Comparison of ENCODE assay signal across 13 cellular contexts in the genomic region with DNA sequence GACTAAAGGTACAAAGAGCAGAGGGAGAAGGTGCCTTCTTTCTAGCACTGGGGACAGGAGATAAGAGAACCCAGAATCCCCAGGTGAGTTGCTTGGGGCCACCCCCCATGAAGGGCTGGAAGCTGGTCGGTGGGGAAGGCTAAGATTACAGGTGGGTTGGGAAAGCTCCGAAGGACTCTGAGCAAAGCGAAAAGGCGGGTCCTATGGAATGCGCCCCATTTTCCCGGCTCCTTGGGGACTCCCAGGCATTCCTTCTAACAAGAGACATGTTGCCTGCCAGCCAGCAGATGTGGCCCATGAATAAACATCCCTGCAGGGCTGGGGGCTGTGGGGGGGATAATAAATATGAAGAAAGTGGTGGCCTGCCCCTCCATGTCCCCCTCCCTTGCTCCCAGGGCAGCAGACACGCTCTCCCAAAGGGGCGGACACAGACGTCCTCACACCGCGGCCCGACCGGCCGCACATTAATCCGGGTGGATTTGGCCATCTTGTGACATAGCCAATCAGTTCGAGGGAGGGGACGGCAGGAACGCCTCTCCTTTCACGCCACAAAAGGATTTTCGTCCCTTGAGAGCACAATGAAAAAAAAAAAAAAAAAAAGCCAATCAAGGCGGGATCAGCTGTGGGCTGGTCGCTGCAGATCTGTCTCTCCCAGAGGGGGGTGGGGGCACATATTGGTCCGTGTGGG.
DNase-seq lines count a peak whose midpoint lies in the region; ATAC-seq and TF ChIP-seq lines count a peak whose summit lies in the region.
"Had no signal": no experiment of that assay in that cellular context is flagged by ENCODE, and none has a peak within 500 bp of the region (broad histone marks: within the 10 kb centered on the region; RNA-seq: fewer than 3 reads in every experiment).

No MANE protein-coding gene starts in this region.

- H3K36me3 ChIP-seq in HUES64 (ENCODE audit: insufficient read depth, low read length) = no peaks in the 10 kb centered on the region
- no peaks in the 10 kb centered on the region for H3K36me3 ChIP-seq in brain microvascular endothelial cell (replicated peaks)
- H3K36me3 ChIP-seq in skeletal muscle satellite cell (ENCODE audit: insufficient read depth, low read length) = no peaks in the 10 kb centered on the region
- no peaks in the 10 kb centered on the region for H3K36me3 ChIP-seq in lower lobe of right lung

- in situ Hi-C loops in brain microvascular endothelial cell (cut with HindIII; ENCODE audit: low pct_ligation_motif_present, low sequenced_read_pairs) (no loop called here), GM13976 (cut with MboI; ENCODE audit: low sequenced_read_pairs, unreplicated experiment) (no loop called here)

- H3K4me1 ChIP-seq in HUES64 (ENCODE audit: insufficient read depth, low read length) (peaks cover 19% of the 10 kb centered on the region), skeletal muscle satellite cell (ENCODE audit: control insufficient read depth, insufficient read depth, low read length) (peaks cover 4% of the 10 kb centered on the region), lower lobe of right lung (no peaks in the 10 kb centered on the region)

- H3K4me1 Mint-ChIP-seq in activated T-helper 2 cell treated with anti-CD3 and anti-CD28 coated beads, Interferon-gamma antibody, Interleukin-2, Interleukin-4, amounts not matched to agents 10 μg/mL and 5 μg/mL and 100 μg/mL, durations not matched to agents 14 hours and 24 hours and 36 hours (ENCODE audit: low read depth) = no peaks in the 10 kb centered on the region
- H3K4me1 Mint-ChIP-seq: activated naive CD8-positive, alpha-beta T cell treated with anti-CD3 and anti-CD28 coated beads, Interleukin-2, amount 50 U/mL, for 24 hours; T-cell had no signal

- no peak for DNase-seq in brain microvascular endothelial cell
- DNase-seq in islet precursor cell = peak; percentile 67
- DNase-seq in GM13976 (ENCODE audit: low spot score) = no peak
- DNase-seq in lower lobe of right lung = no peak
- DNase-seq in activated T-helper 2 cell treated with anti-CD3 and anti-CD28 coated beads, Interferon-gamma antibody, Interleukin-2, Interleukin-4, amounts not matched to agents 10 μg/mL and 5 μg/mL and 100 μg/mL, durations not matched to agents 14 hours and 24 hours and 36 hours (ENCODE audit: low spot score) = no peak
- DNase-seq: activated CD4-positive, CD25-positive, alpha-beta regulatory T cell treated with anti-CD3 and anti-CD28 coated beads, Interleukin-2, amount 50 U/mL, for 72 hours; activated naive CD8-positive, alpha-beta T cell treated with anti-CD3 and anti-CD28 coated beads, Interleukin-2, amount 50 U/mL, for 24 hours; activated T-cell treated with anti-CD3 and anti-CD28 coated beads for 4 hours; cortex of kidney; HFFc6; T-cell had no signal

- H3K27ac ChIP-seq in HUES64 (ENCODE audit: low read depth, low read length) (no peak overlapping the region), brain microvascular endothelial cell (no peak overlapping the region), lower lobe of right lung (no peak overlapping the region)

- no peaks in the 10 kb centered on the region for H3K9me3 ChIP-seq in HUES64 (ENCODE audit: insufficient read depth, low read depth, low read length)
- no peaks in the 10 kb centered on the region for H3K9me3 ChIP-seq in skeletal muscle satellite cell (replicated peaks; ENCODE audit: low read length)
- H3K9me3 ChIP-seq in lower lobe of right lung = no peaks in the 10 kb centered on the region

- intact Hi-C loops in lower lobe of right lung (cut with DNase I) = no loop called here
- intact Hi-C loops in activated T-helper 2 cell treated with anti-CD3 and anti-CD28 coated beads, Interferon-gamma antibody, Interleukin-2, Interleukin-4, amounts not matched to agents 10 μg/mL and 5 μg/mL and 100 μg/mL, durations not matched to agents 14 hours and 24 hours and 36 hours (cut with micrococcal nuclease) = no loop called here

- no peak overlapping the region for H3K4me3 Mint-ChIP-seq in activated T-helper 2 cell treated with anti-CD3 and anti-CD28 coated beads, Interferon-gamma antibody, Interleukin-2, Interleukin-4, amounts not matched to agents 10 μg/mL and 5 μg/mL and 100 μg/mL, durations not matched to agents 14 hours and 24 hours and 36 hours (ENCODE audit: low read depth)
- H3K4me3 Mint-ChIP-seq: activated naive CD8-positive, alpha-beta T cell treated with anti-CD3 and anti-CD28 coated beads, Interleukin-2, amount 50 U/mL, for 24 hours; HFFc6; T-cell had no signal

- no peak overlapping the region for H3K27ac Mint-ChIP-seq in activated T-helper 2 cell treated with anti-CD3 and anti-CD28 coated beads, Interferon-gamma antibody, Interleukin-2, Interleukin-4, amounts not matched to agents 10 μg/mL and 5 μg/mL and 100 μg/mL, durations not matched to agents 14 hours and 24 hours and 36 hours
- H3K27ac Mint-ChIP-seq: activated naive CD8-positive, alpha-beta T cell treated with anti-CD3 and anti-CD28 coated beads, Interleukin-2, amount 50 U/mL, for 24 hours; HFFc6; T-cell had no signal

- H3K27me3 Mint-ChIP-seq in activated T-helper 2 cell treated with anti-CD3 and anti-CD28 coated beads, Interferon-gamma antibody, Interleukin-2, Interleukin-4, amounts not matched to agents 10 μg/mL and 5 μg/mL and 100 μg/mL, durations not matched to agents 14 hours and 24 hours and 36 hours (ENCODE audit: low read depth) = peaks cover 21% of the 10 kb centered on the region

- H3K36me3 Mint-ChIP-seq in activated T-helper 2 cell treated with anti-CD3 and anti-CD28 coated beads, Interferon-gamma antibody, Interleukin-2, Interleukin-4, amounts not matched to agents 10 μg/mL and 5 μg/mL and 100 μg/mL, durations not matched to agents 14 hours and 24 hours and 36 hours (ENCODE audit: low read depth) = no peaks in the 10 kb centered on the region
- H3K36me3 Mint-ChIP-seq: T-cell had no signal

- no peaks in the 10 kb centered on the region for H3K9me3 Mint-ChIP-seq in activated T-helper 2 cell treated with anti-CD3 and anti-CD28 coated beads, Interferon-gamma antibody, Interleukin-2, Interleukin-4, amounts not matched to agents 10 μg/mL and 5 μg/mL and 100 μg/mL, durations not matched to agents 14 hours and 24 hours and 36 hours
- H3K9me3 Mint-ChIP-seq: activated naive CD8-positive, alpha-beta T cell treated with anti-CD3 and anti-CD28 coated beads, Interleukin-2, amount 50 U/mL, for 24 hours had no signal

- H3K4me3 ChIP-seq in HUES64 (ENCODE audit: low read length) (peak overlapping the region; percentile 57), brain microvascular endothelial cell (ENCODE audit: low read depth, low read length) (peak overlapping the region; percentile 22), skeletal muscle satellite cell (ENCODE audit: low read length) (peak overlapping the region; percentile 42), lower lobe of right lung (no peak overlapping the region)

- H3K4me2 ChIP-seq in skeletal muscle satellite cell (ENCODE audit: low read length) = peak overlapping the region; percentile 33

- H3K27me3 ChIP-seq in HUES64 (ENCODE audit: insufficient read depth, low read length) (peaks cover 72% of the 10 kb centered on the region), brain microvascular endothelial cell (replicated peaks) (peaks cover 20% of the 10 kb centered on the region), skeletal muscle satellite cell (ENCODE audit: control insufficient read depth, insufficient read depth, low read length) (peaks cover 66% of the 10 kb centered on the region), lower lobe of right lung (ENCODE audit: low read depth) (peaks cover 37% of the 10 kb centered on the region)

- WGBS in HUES64 = 3% methylated on average over 23 of the region's 23 CpGs

- TF ChIP-seq CTCF in brain microvascular endothelial cell (IDR thresholded peaks at IDR 0.05; ENCODE audit: low read depth, low read length, missing control alignments) (no peak), GM13976 (IDR thresholded peaks at IDR 0.05; ENCODE audit: borderline replicate concordance, control extremely low read depth, extremely low read depth, insufficient read depth, missing control alignments) (no peak), lower lobe of right lung (IDR thresholded peaks at IDR 0.05) (no peak)

- ATAC-seq in lower lobe of right lung = no peak
- ATAC-seq: activated naive CD8-positive, alpha-beta T cell treated with anti-CD3 and anti-CD28 coated beads, Interleukin-2, amount 50 U/mL, for 24 hours; T-cell had no signal

- H3K9ac ChIP-seq in HUES64 (ENCODE audit: low read depth, low read length) (no peak overlapping the region), skeletal muscle satellite cell (ENCODE audit: low read depth, low read length) (no peak overlapping the region)
